Comparison of ENCODE assay signal across 2 cellular contexts in the genomic region with DNA sequence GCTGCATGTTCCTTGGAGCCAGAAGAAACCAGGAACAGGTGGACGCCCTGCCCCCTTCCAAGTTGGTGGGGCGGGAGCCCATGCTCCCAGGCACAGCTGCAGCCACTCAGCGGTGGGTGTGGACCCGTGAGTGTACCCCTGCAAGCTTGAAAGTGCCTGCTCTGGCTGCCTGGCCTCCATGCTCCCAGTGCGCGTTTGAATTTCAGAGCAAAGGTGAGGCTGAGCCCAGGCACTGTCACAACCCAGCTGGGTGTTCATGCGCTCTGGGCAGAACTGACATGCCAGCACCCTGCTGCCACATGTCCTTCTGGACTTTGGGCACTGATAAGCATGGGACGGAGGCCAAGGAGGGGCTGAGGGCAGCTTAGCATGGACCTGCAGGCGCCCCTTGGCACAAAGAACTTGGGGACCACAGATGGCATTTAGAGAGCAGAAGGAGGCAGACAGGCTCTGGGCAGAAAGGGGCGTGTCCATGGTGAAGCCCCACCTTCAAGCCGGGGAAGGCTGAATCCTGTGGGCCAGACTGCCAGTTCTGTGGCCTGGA.
TF ChIP-seq lines count a peak whose summit lies in the region.

No MANE protein-coding gene starts in this region.

TF ChIP-seq in SK-N-SH, 30 proteins besides CTCF, POLR2A, EP300 and RAD21 (continued from another document):
- TF ChIP-seq GABPA (IDR thresholded peaks at IDR 0.05; ENCODE audit: low read depth) = no peak
- TF ChIP-seq, protein P1, sequence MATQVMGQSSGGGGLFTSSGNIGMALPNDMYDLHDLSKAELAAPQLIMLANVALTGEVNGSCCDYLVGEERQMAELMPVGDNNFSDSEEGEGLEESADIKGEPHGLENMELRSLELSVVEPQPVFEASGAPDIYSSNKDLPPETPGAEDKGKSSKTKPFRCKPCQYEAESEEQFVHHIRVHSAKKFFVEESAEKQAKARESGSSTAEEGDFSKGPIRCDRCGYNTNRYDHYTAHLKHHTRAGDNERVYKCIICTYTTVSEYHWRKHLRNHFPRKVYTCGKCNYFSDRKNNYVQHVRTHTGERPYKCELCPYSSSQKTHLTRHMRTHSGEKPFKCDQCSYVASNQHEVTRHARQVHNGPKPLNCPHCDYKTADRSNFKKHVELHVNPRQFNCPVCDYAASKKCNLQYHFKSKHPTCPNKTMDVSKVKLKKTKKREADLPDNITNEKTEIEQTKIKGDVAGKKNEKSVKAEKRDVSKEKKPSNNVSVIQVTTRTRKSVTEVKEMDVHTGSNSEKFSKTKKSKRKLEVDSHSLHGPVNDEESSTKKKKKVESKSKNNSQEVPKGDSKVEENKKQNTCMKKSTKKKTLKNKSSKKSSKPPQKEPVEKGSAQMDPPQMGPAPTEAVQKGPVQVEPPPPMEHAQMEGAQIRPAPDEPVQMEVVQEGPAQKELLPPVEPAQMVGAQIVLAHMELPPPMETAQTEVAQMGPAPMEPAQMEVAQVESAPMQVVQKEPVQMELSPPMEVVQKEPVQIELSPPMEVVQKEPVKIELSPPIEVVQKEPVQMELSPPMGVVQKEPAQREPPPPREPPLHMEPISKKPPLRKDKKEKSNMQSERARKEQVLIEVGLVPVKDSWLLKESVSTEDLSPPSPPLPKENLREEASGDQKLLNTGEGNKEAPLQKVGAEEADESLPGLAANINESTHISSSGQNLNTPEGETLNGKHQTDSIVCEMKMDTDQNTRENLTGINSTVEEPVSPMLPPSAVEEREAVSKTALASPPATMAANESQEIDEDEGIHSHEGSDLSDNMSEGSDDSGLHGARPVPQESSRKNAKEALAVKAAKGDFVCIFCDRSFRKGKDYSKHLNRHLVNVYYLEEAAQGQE (IDR thresholded peaks at IDR 0.05; ENCODE audit: low read depth, low read length) = no peak
- TF ChIP-seq, protein P2, sequence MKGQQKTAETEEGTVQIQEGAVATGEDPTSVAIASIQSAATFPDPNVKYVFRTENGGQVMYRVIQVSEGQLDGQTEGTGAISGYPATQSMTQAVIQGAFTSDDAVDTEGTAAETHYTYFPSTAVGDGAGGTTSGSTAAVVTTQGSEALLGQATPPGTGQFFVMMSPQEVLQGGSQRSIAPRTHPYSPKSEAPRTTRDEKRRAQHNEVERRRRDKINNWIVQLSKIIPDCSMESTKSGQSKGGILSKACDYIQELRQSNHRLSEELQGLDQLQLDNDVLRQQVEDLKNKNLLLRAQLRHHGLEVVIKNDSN (IDR thresholded peaks at IDR 0.05; ENCODE audit: borderline replicate concordance, low read depth) = no peak

TF ChIP-seq in SK-N-SH treated with all-trans-retinoic acid at 6 μM for 48 hours, 23 proteins besides CTCF, POLR2A, EP300 and RAD21 (continued from another document):
- TF ChIP-seq, protein P3, sequence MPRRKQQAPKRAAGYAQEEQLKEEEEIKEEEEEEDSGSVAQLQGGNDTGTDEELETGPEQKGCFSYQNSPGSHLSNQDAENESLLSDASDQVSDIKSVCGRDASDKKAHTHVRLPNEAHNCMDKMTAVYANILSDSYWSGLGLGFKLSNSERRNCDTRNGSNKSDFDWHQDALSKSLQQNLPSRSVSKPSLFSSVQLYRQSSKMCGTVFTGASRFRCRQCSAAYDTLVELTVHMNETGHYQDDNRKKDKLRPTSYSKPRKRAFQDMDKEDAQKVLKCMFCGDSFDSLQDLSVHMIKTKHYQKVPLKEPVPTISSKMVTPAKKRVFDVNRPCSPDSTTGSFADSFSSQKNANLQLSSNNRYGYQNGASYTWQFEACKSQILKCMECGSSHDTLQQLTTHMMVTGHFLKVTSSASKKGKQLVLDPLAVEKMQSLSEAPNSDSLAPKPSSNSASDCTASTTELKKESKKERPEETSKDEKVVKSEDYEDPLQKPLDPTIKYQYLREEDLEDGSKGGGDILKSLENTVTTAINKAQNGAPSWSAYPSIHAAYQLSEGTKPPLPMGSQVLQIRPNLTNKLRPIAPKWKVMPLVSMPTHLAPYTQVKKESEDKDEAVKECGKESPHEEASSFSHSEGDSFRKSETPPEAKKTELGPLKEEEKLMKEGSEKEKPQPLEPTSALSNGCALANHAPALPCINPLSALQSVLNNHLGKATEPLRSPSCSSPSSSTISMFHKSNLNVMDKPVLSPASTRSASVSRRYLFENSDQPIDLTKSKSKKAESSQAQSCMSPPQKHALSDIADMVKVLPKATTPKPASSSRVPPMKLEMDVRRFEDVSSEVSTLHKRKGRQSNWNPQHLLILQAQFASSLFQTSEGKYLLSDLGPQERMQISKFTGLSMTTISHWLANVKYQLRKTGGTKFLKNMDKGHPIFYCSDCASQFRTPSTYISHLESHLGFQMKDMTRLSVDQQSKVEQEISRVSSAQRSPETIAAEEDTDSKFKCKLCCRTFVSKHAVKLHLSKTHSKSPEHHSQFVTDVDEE (CRISPR knock-in tag; IDR thresholded peaks at IDR 0.05) = no peak
- TF ChIP-seq PPARA (CRISPR knock-in tag; IDR thresholded peaks at IDR 0.05; ENCODE audit: borderline replicate concordance) (no peak), SNAI2 (CRISPR knock-in tag; IDR thresholded peaks at IDR 0.05) (no peak), ISL1 (CRISPR knock-in tag; IDR thresholded peaks at IDR 0.05) (no peak), ZNF565 (CRISPR knock-in tag; conservative IDR thresholded peaks at IDR 0.05; ENCODE audit: low read depth) (no peak), BACH2 (CRISPR knock-in tag; IDR thresholded peaks at IDR 0.05; ENCODE audit: borderline replicate concordance) (no peak)
- TF ChIP-seq, protein P4, sequence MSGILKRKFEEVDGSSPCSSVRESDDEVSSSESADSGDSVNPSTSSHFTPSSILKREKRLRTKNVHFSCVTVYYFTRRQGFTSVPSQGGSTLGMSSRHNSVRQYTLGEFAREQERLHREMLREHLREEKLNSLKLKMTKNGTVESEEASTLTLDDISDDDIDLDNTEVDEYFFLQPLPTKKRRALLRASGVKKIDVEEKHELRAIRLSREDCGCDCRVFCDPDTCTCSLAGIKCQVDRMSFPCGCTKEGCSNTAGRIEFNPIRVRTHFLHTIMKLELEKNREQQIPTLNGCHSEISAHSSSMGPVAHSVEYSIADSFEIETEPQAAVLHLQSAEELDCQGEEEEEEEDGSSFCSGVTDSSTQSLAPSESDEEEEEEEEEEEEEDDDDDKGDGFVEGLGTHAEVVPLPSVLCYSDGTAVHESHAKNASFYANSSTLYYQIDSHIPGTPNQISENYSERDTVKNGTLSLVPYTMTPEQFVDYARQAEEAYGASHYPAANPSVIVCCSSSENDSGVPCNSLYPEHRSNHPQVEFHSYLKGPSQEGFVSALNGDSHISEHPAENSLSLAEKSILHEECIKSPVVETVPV (CRISPR knock-in tag; IDR thresholded peaks at IDR 0.05) = no peak
- TF ChIP-seq, protein P5, sequence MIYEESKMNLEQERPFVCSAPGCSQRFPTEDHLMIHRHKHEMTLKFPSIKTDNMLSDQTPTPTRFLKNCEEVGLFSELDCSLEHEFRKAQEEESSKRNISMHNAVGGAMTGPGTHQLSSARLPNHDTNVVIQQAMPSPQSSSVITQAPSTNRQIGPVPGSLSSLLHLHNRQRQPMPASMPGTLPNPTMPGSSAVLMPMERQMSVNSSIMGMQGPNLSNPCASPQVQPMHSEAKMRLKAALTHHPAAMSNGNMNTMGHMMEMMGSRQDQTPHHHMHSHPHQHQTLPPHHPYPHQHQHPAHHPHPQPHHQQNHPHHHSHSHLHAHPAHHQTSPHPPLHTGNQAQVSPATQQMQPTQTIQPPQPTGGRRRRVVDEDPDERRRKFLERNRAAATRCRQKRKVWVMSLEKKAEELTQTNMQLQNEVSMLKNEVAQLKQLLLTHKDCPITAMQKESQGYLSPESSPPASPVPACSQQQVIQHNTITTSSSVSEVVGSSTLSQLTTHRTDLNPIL (CRISPR knock-in tag; IDR thresholded peaks at IDR 0.05; ENCODE audit: low read depth) = no peak
- TF ChIP-seq, protein P6, sequence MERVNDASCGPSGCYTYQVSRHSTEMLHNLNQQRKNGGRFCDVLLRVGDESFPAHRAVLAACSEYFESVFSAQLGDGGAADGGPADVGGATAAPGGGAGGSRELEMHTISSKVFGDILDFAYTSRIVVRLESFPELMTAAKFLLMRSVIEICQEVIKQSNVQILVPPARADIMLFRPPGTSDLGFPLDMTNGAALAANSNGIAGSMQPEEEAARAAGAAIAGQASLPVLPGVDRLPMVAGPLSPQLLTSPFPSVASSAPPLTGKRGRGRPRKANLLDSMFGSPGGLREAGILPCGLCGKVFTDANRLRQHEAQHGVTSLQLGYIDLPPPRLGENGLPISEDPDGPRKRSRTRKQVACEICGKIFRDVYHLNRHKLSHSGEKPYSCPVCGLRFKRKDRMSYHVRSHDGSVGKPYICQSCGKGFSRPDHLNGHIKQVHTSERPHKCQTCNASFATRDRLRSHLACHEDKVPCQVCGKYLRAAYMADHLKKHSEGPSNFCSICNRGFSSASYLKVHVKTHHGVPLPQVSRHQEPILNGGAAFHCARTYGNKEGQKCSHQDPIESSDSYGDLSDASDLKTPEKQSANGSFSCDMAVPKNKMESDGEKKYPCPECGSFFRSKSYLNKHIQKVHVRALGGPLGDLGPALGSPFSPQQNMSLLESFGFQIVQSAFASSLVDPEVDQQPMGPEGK (CRISPR knock-in tag; IDR thresholded peaks at IDR 0.05; ENCODE audit: borderline replicate concordance) = no peak
